Comparison of ENCODE assay signal across 33 cellular contexts in the genomic region with DNA sequence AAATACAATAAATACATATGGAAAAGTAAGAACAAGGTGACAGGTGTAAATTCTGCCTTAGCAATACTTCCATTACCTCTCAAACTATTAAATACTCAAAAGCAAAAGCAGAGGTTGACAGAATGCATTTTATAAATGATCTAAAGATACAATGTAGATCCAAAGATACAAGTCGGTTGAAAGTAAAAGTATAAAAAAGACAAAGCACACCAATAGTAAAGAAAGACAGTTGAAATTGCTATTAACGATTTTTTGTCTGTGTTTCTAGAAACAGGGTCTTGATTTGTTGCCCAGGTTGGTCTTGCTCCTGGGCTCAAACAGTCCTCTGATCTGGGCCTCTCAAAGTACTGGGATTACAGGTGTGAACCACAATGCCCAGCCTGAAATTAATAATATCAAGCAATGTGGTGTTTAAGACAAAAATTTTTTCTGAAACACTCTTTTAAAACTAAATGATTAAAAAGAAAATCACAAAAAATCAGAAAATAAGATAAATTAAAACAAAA. TPM values are rescaled to one million over a fixed set of nuclear protein-coding genes. Genes with fewer than 3 reads are reported as not detected.
"Had no signal": no experiment of that assay in that cellular context is flagged by ENCODE, and none has a peak within 500 bp of the region (broad histone marks: within the 10 kb centered on the region; RNA-seq: fewer than 3 reads in every experiment).

No MANE protein-coding gene starts in this region.

- H3K27ac ChIP-seq: ascending aorta, cardiac muscle cell, WERI-Rb-1 had no signal

- H3K4me3 ChIP-seq: cardiac muscle cell had no signal

- FAIRE-seq: bronchial epithelial cell had no signal

- DNase-seq: activated CD4-positive, alpha-beta memory T cell treated with anti-CD3 and anti-CD28 coated beads, Interleukin-2, amount 10 ng/mL, durations not matched to agents 7 days and 5 days; activated CD4-positive, alpha-beta T cell treated with anti-CD3 and anti-CD28 coated beads for 1 hour; activated CD4-positive, alpha-beta T cell treated with anti-CD3 and anti-CD28 coated beads for 36 hours; activated CD4-positive, alpha-beta T cell treated with anti-CD3 and anti-CD28 coated beads for 48 hours; activated CD4-positive, alpha-beta T cell treated with anti-CD3 and anti-CD28 coated beads, Interleukin-2, amount 10 ng/mL, durations not matched to agents 7 days and 5 days; activated CD4-positive, alpha-beta T cell treated with anti-CD3 and anti-CD28 coated beads, Interleukin-2, amount 50 U/mL, for 48 hours; activated CD4-positive, CD25-positive, alpha-beta regulatory T cell; activated CD8-positive, alpha-beta memory T cell treated with anti-CD3 and anti-CD28 coated beads for 24 hours; activated CD8-positive, alpha-beta memory T cell treated with anti-CD3 and anti-CD28 coated beads, Interleukin-2, amount 10 ng/mL, durations not matched to agents 7 days and 5 days; activated effector memory CD4-positive, alpha-beta T cell treated with Interleukin-2 at 50 U/mL for 16 hours; activated gamma-delta T cell; activated naive CD4-positive, alpha-beta T cell treated with anti-CD3 and anti-CD28 coated beads, Interleukin-2, amount 10 ng/mL, durations not matched to agents 7 days and 5 days; activated naive CD4-positive, alpha-beta T cell treated with Interleukin-2 at 50 U/mL for 16 hours; activated naive CD8-positive, alpha-beta T cell treated with anti-CD3 and anti-CD28 coated beads, Interleukin-2, amount 10 ng/mL, durations not matched to agents 7 days and 5 days; activated naive CD8-positive, alpha-beta T cell treated with anti-CD3 and anti-CD28 coated beads, Interleukin-2, amount 50 U/mL, for 24 hours; activated T-cell treated with anti-CD3 and anti-CD28 coated beads, Interleukin-2, amount 50 U/mL, for 24 hours; activated T-cell treated with anti-CD3 and anti-CD28 coated beads, Interleukin-2, amount 50 U/mL, for 48 hours; amygdala; anterior cingulate cortex; caudate nucleus; cerebellar nuclear complex; T-helper 1 cell; T-helper 2 cell; T-helper 9 cell; WERI-Rb-1 had no signal

- H3K36me3 ChIP-seq: ascending aorta, cardiac muscle cell, WERI-Rb-1 had no signal

- ATAC-seq: activated CD4-positive, alpha-beta T cell treated with anti-CD3 and anti-CD28 coated beads for 36 hours; activated CD4-positive, CD25-positive, alpha-beta regulatory T cell treated with anti-CD3 and anti-CD28 coated beads, Interleukin-2, amount 50 U/mL, for 24 hours; activated CD8-positive, alpha-beta memory T cell treated with anti-CD3 and anti-CD28 coated beads, Interleukin-2, amount 10 ng/mL, durations not matched to agents 7 days and 5 days; activated CD8-positive, alpha-beta T cell treated with anti-CD3 and anti-CD28 coated beads, Interleukin-2, amount 10 ng/mL, durations not matched to agents 7 days and 5 days; activated naive CD8-positive, alpha-beta T cell treated with anti-CD3 and anti-CD28 coated beads, Interleukin-2, amount 50 U/mL, for 24 hours had no signal

RNA-seq across cellular contexts. Expression of a gene that starts 23.9 kb away (rescaled TPM):
- total RNA-seq: cardiac muscle cell had no signal
- polyA plus RNA-seq: cardiac muscle cell had no signal

RNA-seq across cellular contexts. Expression of a gene that starts 37.7 kb away (rescaled TPM):
- total RNA-seq: activated CD4-positive, alpha-beta memory T cell treated with anti-CD3 and anti-CD28 coated beads, Interleukin-2, amount 10 ng/mL, durations not matched to agents 7 days and 5 days; activated CD4-positive, alpha-beta T cell treated with anti-CD3 and anti-CD28 coated beads for 36 hours; activated CD4-positive, alpha-beta T cell treated with anti-CD3 and anti-CD28 coated beads, Interleukin-2, amount 10 ng/mL, durations not matched to agents 7 days and 5 days; activated CD8-positive, alpha-beta memory T cell treated with anti-CD3 and anti-CD28 coated beads, Interleukin-2, amount 10 ng/mL, durations not matched to agents 7 days and 5 days; activated CD8-positive, alpha-beta T cell treated with anti-CD3 and anti-CD28 coated beads, Interleukin-2, amount 10 ng/mL, durations not matched to agents 7 days and 5 days; activated naive CD8-positive, alpha-beta T cell treated with anti-CD3 and anti-CD28 coated beads, Interleukin-2, amount 10 ng/mL, durations not matched to agents 7 days and 5 days; activated T-helper 2 cell treated with anti-CD3 and anti-CD28 coated beads, Interferon-gamma antibody, Interleukin-2, Interleukin-4, amounts not matched to agents 10 μg/mL and 5 μg/mL and 100 μg/mL, durations not matched to agents 14 hours and 24 hours and 36 hours; ascending aorta; cardiac muscle cell; chondrocyte; WTC11 had no signal
- polyA plus RNA-seq: cardiac muscle cell had no signal

RNA-seq across cellular contexts. Expression of a gene that starts 45.8 kb away (rescaled TPM):
- total RNA-seq: ascending aorta, cardiac muscle cell had no signal
- polyA plus RNA-seq: cardiac muscle cell had no signal
